Comparison of ENCODE assay signal across 8 cellular contexts in genomic region chr6:19319005-19319404, GRCh38.
"Had no signal": no experiment of that assay in that cellular context is flagged by ENCODE, and none has a peak within 500 bp of the region (broad histone marks: within the 10 kb centered on the region; RNA-seq: fewer than 3 reads in every experiment).

No MANE protein-coding gene starts in this region.

- H3K4me3 ChIP-seq: GM12878 had no signal

- ATAC-seq: GM12878 had no signal

- FAIRE-seq: G401.6, GM12878, GM12891, GM12892, GM18507, GM19239 had no signal

- DNase-seq: GDM1, GF-D8 had no signal
